1 cellular context compared by ENCODE assay signal in the genomic region with DNA sequence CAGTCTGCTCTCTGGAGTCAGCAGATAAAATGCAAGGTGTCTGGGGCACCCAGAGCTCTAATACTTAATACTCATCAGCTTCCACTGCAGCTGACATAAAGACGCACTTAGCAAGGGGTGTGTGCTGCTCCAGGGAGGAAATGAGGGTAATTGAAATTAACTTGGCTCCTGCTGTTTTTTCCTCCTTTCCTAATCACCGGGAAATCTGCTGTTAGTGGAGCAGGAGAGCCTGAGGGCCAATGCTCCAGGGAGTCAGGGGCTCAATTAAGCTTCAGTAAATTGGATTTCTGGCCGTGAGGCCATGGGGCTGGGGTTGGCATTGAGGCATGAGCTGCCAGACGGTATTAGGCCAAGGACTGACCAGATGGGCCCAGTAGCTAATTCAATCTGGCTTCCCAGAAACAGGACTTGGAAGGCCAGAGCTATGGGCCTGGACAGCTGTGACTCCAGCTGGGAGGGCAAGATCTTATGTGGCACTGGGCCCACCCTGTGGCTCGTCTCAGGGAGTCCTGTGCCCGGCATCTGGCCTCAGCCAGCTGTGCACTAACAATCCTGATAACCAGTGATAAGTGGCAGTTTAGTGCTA.
TF ChIP-seq lines count a peak whose summit lies in the region.

No MANE protein-coding gene starts in this region.

TF ChIP-seq in WTC11, 78 proteins besides CTCF, POLR2A, EP300 and RAD21 (continued from another document):
- TF ChIP-seq, protein P1, sequence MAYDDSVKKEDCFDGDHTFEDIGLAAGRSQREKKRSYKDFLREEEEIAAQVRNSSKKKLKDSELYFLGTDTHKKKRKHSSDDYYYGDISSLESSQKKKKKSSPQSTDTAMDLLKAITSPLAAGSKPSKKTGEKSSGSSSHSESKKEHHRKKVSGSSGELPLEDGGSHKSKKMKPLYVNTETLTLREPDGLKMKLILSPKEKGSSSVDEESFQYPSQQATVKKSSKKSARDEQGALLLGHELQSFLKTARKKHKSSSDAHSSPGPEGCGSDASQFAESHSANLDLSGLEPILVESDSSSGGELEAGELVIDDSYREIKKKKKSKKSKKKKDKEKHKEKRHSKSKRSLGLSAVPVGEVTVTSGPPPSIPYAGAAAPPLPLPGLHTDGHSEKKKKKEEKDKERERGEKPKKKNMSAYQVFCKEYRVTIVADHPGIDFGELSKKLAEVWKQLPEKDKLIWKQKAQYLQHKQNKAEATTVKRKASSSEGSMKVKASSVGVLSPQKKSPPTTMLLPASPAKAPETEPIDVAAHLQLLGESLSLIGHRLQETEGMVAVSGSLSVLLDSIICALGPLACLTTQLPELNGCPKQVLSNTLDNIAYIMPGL (CRISPR knock-in tag; IDR thresholded peaks at IDR 0.05), result no peak
- no peak for TF ChIP-seq MYBL2 (CRISPR knock-in tag; IDR thresholded peaks at IDR 0.05)
- TF ChIP-seq, protein P2, sequence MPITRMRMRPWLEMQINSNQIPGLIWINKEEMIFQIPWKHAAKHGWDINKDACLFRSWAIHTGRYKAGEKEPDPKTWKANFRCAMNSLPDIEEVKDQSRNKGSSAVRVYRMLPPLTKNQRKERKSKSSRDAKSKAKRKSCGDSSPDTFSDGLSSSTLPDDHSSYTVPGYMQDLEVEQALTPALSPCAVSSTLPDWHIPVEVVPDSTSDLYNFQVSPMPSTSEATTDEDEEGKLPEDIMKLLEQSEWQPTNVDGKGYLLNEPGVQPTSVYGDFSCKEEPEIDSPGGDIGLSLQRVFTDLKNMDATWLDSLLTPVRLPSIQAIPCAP (CRISPR knock-in tag; IDR thresholded peaks at IDR 0.05), result no peak
- peak; percentile 93 for TF ChIP-seq ETV6 (CRISPR knock-in tag; IDR thresholded peaks at IDR 0.05)
- no peak for TF ChIP-seq TCF7 (CRISPR knock-in tag; IDR thresholded peaks at IDR 0.05; ENCODE audit: low read depth)
- no peak for TF ChIP-seq KAT7 (CRISPR knock-in tag; IDR thresholded peaks at IDR 0.05; ENCODE audit: borderline replicate concordance)
- TF ChIP-seq, protein P3, sequence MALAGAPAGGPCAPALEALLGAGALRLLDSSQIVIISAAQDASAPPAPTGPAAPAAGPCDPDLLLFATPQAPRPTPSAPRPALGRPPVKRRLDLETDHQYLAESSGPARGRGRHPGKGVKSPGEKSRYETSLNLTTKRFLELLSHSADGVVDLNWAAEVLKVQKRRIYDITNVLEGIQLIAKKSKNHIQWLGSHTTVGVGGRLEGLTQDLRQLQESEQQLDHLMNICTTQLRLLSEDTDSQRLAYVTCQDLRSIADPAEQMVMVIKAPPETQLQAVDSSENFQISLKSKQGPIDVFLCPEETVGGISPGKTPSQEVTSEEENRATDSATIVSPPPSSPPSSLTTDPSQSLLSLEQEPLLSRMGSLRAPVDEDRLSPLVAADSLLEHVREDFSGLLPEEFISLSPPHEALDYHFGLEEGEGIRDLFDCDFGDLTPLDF (CRISPR knock-in tag; IDR thresholded peaks at IDR 0.05), result no peak
- TF ChIP-seq, protein P4, sequence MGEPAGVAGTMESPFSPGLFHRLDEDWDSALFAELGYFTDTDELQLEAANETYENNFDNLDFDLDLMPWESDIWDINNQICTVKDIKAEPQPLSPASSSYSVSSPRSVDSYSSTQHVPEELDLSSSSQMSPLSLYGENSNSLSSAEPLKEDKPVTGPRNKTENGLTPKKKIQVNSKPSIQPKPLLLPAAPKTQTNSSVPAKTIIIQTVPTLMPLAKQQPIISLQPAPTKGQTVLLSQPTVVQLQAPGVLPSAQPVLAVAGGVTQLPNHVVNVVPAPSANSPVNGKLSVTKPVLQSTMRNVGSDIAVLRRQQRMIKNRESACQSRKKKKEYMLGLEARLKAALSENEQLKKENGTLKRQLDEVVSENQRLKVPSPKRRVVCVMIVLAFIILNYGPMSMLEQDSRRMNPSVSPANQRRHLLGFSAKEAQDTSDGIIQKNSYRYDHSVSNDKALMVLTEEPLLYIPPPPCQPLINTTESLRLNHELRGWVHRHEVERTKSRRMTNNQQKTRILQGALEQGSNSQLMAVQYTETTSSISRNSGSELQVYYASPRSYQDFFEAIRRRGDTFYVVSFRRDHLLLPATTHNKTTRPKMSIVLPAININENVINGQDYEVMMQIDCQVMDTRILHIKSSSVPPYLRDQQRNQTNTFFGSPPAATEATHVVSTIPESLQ (CRISPR knock-in tag; IDR thresholded peaks at IDR 0.05), result no peak
- TF ChIP-seq MXD4 (CRISPR knock-in tag; IDR thresholded peaks at IDR 0.05; ENCODE audit: borderline replicate concordance), result no peak
- 0 out of 2 replicates have a peak, but pooled peaks have one; percentile 37 for TF ChIP-seq ZNF423 (CRISPR knock-in tag; IDR thresholded peaks at IDR 0.05)
- TF ChIP-seq RORB (CRISPR knock-in tag; IDR thresholded peaks at IDR 0.05), result no peak
- TF ChIP-seq, protein P5, sequence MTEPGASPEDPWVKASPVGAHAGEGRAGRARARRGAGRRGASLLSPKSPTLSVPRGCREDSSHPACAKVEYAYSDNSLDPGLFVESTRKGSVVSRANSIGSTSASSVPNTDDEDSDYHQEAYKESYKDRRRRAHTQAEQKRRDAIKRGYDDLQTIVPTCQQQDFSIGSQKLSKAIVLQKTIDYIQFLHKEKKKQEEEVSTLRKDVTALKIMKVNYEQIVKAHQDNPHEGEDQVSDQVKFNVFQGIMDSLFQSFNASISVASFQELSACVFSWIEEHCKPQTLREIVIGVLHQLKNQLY (CRISPR knock-in tag; IDR thresholded peaks at IDR 0.05), result no peak
- no peak for TF ChIP-seq FOXP1 (CRISPR knock-in tag; IDR thresholded peaks at IDR 0.05; ENCODE audit: borderline replicate concordance)
- no peak for TF ChIP-seq SP1 (CRISPR knock-in tag; conservative IDR thresholded peaks at IDR 0.05)
- TF ChIP-seq, protein P6, sequence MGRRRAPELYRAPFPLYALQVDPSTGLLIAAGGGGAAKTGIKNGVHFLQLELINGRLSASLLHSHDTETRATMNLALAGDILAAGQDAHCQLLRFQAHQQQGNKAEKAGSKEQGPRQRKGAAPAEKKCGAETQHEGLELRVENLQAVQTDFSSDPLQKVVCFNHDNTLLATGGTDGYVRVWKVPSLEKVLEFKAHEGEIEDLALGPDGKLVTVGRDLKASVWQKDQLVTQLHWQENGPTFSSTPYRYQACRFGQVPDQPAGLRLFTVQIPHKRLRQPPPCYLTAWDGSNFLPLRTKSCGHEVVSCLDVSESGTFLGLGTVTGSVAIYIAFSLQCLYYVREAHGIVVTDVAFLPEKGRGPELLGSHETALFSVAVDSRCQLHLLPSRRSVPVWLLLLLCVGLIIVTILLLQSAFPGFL (CRISPR knock-in tag; IDR thresholded peaks at IDR 0.05; ENCODE audit: borderline replicate concordance), result no peak
- TF ChIP-seq, protein P7, sequence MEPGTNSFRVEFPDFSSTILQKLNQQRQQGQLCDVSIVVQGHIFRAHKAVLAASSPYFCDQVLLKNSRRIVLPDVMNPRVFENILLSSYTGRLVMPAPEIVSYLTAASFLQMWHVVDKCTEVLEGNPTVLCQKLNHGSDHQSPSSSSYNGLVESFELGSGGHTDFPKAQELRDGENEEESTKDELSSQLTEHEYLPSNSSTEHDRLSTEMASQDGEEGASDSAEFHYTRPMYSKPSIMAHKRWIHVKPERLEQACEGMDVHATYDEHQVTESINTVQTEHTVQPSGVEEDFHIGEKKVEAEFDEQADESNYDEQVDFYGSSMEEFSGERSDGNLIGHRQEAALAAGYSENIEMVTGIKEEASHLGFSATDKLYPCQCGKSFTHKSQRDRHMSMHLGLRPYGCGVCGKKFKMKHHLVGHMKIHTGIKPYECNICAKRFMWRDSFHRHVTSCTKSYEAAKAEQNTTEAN (CRISPR knock-in tag; IDR thresholded peaks at IDR 0.05), result no peak
- no peak for TF ChIP-seq FOXK1 (CRISPR knock-in tag; IDR thresholded peaks at IDR 0.05)
- no peak for TF ChIP-seq NR1H2 (CRISPR knock-in tag; IDR thresholded peaks at IDR 0.05)
- 0 out of 2 replicates have a peak, but pooled peaks have one; percentile 69 for TF ChIP-seq ZBTB21 (CRISPR knock-in tag; IDR thresholded peaks at IDR 0.05; ENCODE audit: borderline replicate concordance)
- TF ChIP-seq NFE2L1 (CRISPR knock-in tag; IDR thresholded peaks at IDR 0.05), result no peak
- TF ChIP-seq, protein P8, sequence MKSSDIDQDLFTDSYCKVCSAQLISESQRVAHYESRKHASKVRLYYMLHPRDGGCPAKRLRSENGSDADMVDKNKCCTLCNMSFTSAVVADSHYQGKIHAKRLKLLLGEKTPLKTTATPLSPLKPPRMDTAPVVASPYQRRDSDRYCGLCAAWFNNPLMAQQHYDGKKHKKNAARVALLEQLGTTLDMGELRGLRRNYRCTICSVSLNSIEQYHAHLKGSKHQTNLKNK (CRISPR knock-in tag; IDR thresholded peaks at IDR 0.05), result peak; percentile 97
TF ChIP-seq in WTC11: peak in this region for 8.
